In the genomic region with DNA sequence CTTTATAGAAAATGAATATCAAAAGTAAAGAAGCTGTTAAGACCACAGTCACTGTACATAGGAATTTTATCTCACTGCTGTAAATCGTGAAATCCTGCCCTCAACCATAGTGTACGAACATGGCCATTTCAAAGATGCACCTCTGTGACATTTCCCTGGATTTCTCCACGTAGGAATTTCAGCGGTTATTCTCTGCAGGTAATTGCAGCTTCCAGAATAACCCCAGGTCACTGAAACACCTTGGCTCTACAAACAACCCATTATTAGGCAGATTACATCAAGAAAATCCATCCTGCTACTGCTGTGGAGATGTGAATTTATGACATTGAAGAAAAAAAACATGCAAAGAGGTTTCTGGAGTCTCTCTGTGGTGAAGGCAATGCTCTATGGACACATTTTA, we compare ENCODE assay signal across 22 cellular contexts.
DNase-seq lines count a peak whose midpoint lies in the region; ATAC-seq and TF ChIP-seq lines count a peak whose summit lies in the region.
"Had no signal": no experiment of that assay in that cellular context is flagged by ENCODE, and none has a peak within 500 bp of the region (broad histone marks: within the 10 kb centered on the region; RNA-seq: fewer than 3 reads in every experiment).

No MANE protein-coding gene starts in this region.

- no peak overlapping the region for H3K4me3 Mint-ChIP-seq in MCF 10A (ENCODE audit: unreplicated experiment)
- H3K4me3 Mint-ChIP-seq: CD4-positive, CD25-positive, alpha-beta regulatory T cell; CD8-positive, alpha-beta memory T cell had no signal

- H3K36me3 ChIP-seq in BLaER1 treated with 17β-estradiol and CSF1 and Interleukin-3, amounts not matched to agents 10 nM and 100 nM = peaks cover 0 to 30% (median 11%) of the 10 kb centered on the region in 11 experiments; a peak in 7 of 22 replicates
- H3K36me3 ChIP-seq in Loucy (ENCODE audit: insufficient read depth, low read length) (no peaks in the 10 kb centered on the region), OCI-LY7 (ENCODE audit: insufficient read depth, low read length) (no peaks in the 10 kb centered on the region), neural cell (ENCODE audit: insufficient read depth, low read length) (no peaks in the 10 kb centered on the region), suprapubic skin (no peaks in the 10 kb centered on the region)
- H3K36me3 ChIP-seq: BE2C had no signal

- H3K4me1 ChIP-seq in BLaER1 treated with 17β-estradiol and CSF1 and Interleukin-3, amounts not matched to agents 10 nM and 100 nM = peaks cover 6 to 63% (median 37%) of the 10 kb centered on the region in 10 experiments; a peak in 19 of 20 replicates
- peaks cover 29% of the 10 kb centered on the region for H3K4me1 ChIP-seq in Loucy (ENCODE audit: insufficient read depth, low read length, poor library complexity, severe bottlenecking)
- peaks cover 12% of the 10 kb centered on the region for H3K4me1 ChIP-seq in OCI-LY7 (ENCODE audit: insufficient read depth, low read length, poor library complexity, severe bottlenecking)
- no peaks in the 10 kb centered on the region for H3K4me1 ChIP-seq in suprapubic skin
- H3K4me1 ChIP-seq: BE2C had no signal

- H3F3A ChIP-seq in Loucy (ENCODE audit: low read depth) = peaks cover 12% of the 10 kb centered on the region
- H3F3A ChIP-seq in neural cell (ENCODE audit: insufficient read depth, low read length, poor library complexity, severe bottlenecking) = no peaks in the 10 kb centered on the region

- POLR2A ChIA-PET in OCI-LY7 (lab: Charles Lee) = interaction anchor here (0.6 to 3.7 kb wide), 10 partner anchors 8 to 1853 kb away, joined by 3 to 21 read pairs (median 4); no protein-coding TSS in a partner anchor
- POLR2A ChIA-PET in MCF 10A (lab: Yijun Ruan, JAX) = no interaction called here

- CTCF ChIA-PET in OCI-LY7 (lab: Charles Lee; ENCODE audit: unreplicated experiment) = interaction anchor here (0.8 kb wide), 1 partner anchor 12 kb away, joined by 3 read pairs; no protein-coding TSS in a partner anchor
- CTCF ChIA-PET in MCF 10A (lab: Yijun Ruan, JAX) = interaction anchor here (0.7 to 1.0 kb wide), 3 partner anchors 20 to 110 kb away, joined by 3 to 5 read pairs (median 3); no protein-coding TSS in a partner anchor

- H3K36me3 Mint-ChIP-seq in MCF 10A (ENCODE audit: insufficient read depth, unreplicated experiment) = no peaks in the 10 kb centered on the region
- H3K36me3 Mint-ChIP-seq: CD14-positive monocyte; CD4-positive, alpha-beta memory T cell; CD4-positive, CD25-positive, alpha-beta regulatory T cell; CD8-positive, alpha-beta memory T cell had no signal

- H3K9me2 ChIP-seq in Loucy (replicated peaks; ENCODE audit: low read depth, low read length) (no peaks in the 10 kb centered on the region), OCI-LY7 (ENCODE audit: insufficient read depth, low read length) (no peaks in the 10 kb centered on the region), neural cell (ENCODE audit: insufficient read depth, low read length) (no peaks in the 10 kb centered on the region)

- DNase-seq in OCI-LY7 (ENCODE audit: low spot score) (no peak), caudate nucleus (lab: John Stamatoyannopoulos, UW) (no peak), suprapubic skin (ENCODE audit: low spot score in 2 of 2) (no peak), MCF 10A (ENCODE audit: unreplicated experiment) (no peak)
- DNase-seq: 8988T; ACHN; BE2C; C1 segment of cervical spinal cord; CD4-positive, alpha-beta memory T cell; CD4-positive, CD25-positive, alpha-beta regulatory T cell; CD8-positive, alpha-beta memory T cell; COR-L47; DMS 273 treated with DMSO at 0.1 percent for 48 hours; DMS153; DMS53; DMS79; GF-D8 had no signal

- TF ChIP-seq POLR2A in suprapubic skin (IDR thresholded peaks at IDR 0.05) = no peak

- 67% methylated on average over 4 of the region's 4 CpGs for WGBS in suprapubic skin

- H3K79me2 ChIP-seq in Loucy (ENCODE audit: insufficient read depth, low read length) (no peaks in the 10 kb centered on the region), OCI-LY7 (ENCODE audit: insufficient read depth, low read depth, low read length) (no peaks in the 10 kb centered on the region), neural cell (replicated peaks; ENCODE audit: insufficient read depth, low read length) (no peaks in the 10 kb centered on the region)

- H3K9ac ChIP-seq in BLaER1 treated with 17β-estradiol and CSF1 and Interleukin-3, amounts not matched to agents 10 nM and 100 nM = peak overlapping the region in 7 of 11 experiments; percentile 55 to 75 (median 71); a peak in 11 of 22 replicates
- H3K9ac ChIP-seq in Loucy (ENCODE audit: low read depth, low read length, poor library complexity, severe bottlenecking) = peak overlapping the region; percentile 40
- H3K9ac ChIP-seq in neural cell (ENCODE audit: low read length) = no peak overlapping the region

- H3K9me3 ChIP-seq in BLaER1 treated with 17β-estradiol and CSF1 and Interleukin-3, amounts not matched to agents 10 nM and 100 nM (replicated peaks in 1 of 11) = peaks cover 34 to 78% (median 60%) of the 10 kb centered on the region in 11 experiments
- no peaks in the 10 kb centered on the region; the same call in 1 of the 2 replicates for H3K9me3 ChIP-seq in Loucy (ENCODE audit: insufficient read depth, low read depth, low read length)
- H3K9me3 ChIP-seq in OCI-LY7 (ENCODE audit: low read length) = peaks cover 5% of the 10 kb centered on the region; the same call in 1 of the 2 replicates
- H3K9me3 ChIP-seq in neural cell (ENCODE audit: low read length) = no peaks in the 10 kb centered on the region
- no peaks in the 10 kb centered on the region for H3K9me3 ChIP-seq in suprapubic skin
- H3K9me3 ChIP-seq: BE2C had no signal

- ATAC-seq in HG03097 (IDR thresholded peaks at IDR 0.05; ENCODE audit: low FRiP score, unreplicated experiment) = no peak

- H4K20me1 ChIP-seq in BLaER1 treated with 17β-estradiol and CSF1 and Interleukin-3, amounts not matched to agents 10 nM and 100 nM = no peaks in the 10 kb centered on the region
- H4K20me1 ChIP-seq in Loucy (ENCODE audit: insufficient read depth, low read length, poor library complexity, severe bottlenecking) (no peaks in the 10 kb centered on the region), OCI-LY7 (ENCODE audit: insufficient read depth, low read length) (no peaks in the 10 kb centered on the region), neural cell (ENCODE audit: insufficient read depth) (no peaks in the 10 kb centered on the region)

- H2AFZ ChIP-seq in Loucy (ENCODE audit: low read length) (no peak overlapping the region; the same call in 1 of the 2 replicates), OCI-LY7 (ENCODE audit: low read length) (peak overlapping the region; percentile 99; the same call in 1 of the 2 replicates), neural cell (ENCODE audit: low read depth, low read length) (no peak overlapping the region)

- intact Hi-C loops in OCI-LY7 (cut with micrococcal nuclease; ENCODE audit: unreplicated experiment) = no loop called here
- intact Hi-C loops in MCF 10A (cut with micrococcal nuclease) = no loop called here

- TF ChIP-seq EP300 in neural cell (conservative IDR thresholded peaks at IDR 0.05; ENCODE audit: poor library complexity, severe bottlenecking) (no peak), suprapubic skin (IDR thresholded peaks at IDR 0.05) (no peak)

- peaks cover 21% of the 10 kb centered on the region for H3K27me3 Mint-ChIP-seq in MCF 10A (ENCODE audit: insufficient read depth, unreplicated experiment)

- no peaks in the 10 kb centered on the region for H3K4me1 Mint-ChIP-seq in MCF 10A (ENCODE audit: insufficient read depth, unreplicated experiment)

- H3K4me3 ChIP-seq in BLaER1 treated with 17β-estradiol and CSF1 and Interleukin-3, amounts not matched to agents 10 nM and 100 nM = peak overlapping the region in 1 of 10 experiments; percentile 33; a peak in 2 of 20 replicates
- H3K4me3 ChIP-seq in Loucy (ENCODE audit: low read length, poor library complexity, severe bottlenecking) = no peak overlapping the region
- no peak overlapping the region for H3K4me3 ChIP-seq in OCI-LY7 (ENCODE audit: low read depth, low read length, poor library complexity, severe bottlenecking)
- no peak overlapping the region for H3K4me3 ChIP-seq in neural cell (ENCODE audit: low read length)
- H3K4me3 ChIP-seq in suprapubic skin = no peak overlapping the region

- TF ChIP-seq CTCF in Loucy (conservative IDR thresholded peaks at IDR 0.05; ENCODE audit: low read length) = no peak
- TF ChIP-seq CTCF in OCI-LY7 (conservative IDR thresholded peaks at IDR 0.05; ENCODE audit: low read length) = no peak
- no peak for TF ChIP-seq CTCF in neural cell (IDR thresholded peaks at IDR 0.05; ENCODE audit: poor library complexity, severe bottlenecking)
- TF ChIP-seq CTCF in suprapubic skin (IDR thresholded peaks at IDR 0.05) = no peak
- no peak for TF ChIP-seq CTCF in MCF 10A (IDR thresholded peaks at IDR 0.05; ENCODE audit: unreplicated experiment)

- no peak overlapping the region for H3K27ac Mint-ChIP-seq in MCF 10A (ENCODE audit: low read depth, unreplicated experiment)
- H3K27ac Mint-ChIP-seq: CD14-positive monocyte; CD4-positive, alpha-beta memory T cell had no signal

- peak overlapping the region in 6 of 11 experiments; percentile 51 to 69 (median 64); a peak in 7 of 22 replicates for H3K4me2 ChIP-seq in BLaER1 treated with 17β-estradiol and CSF1 and Interleukin-3, amounts not matched to agents 10 nM and 100 nM
- H3K4me2 ChIP-seq in Loucy (ENCODE audit: low read depth, low read length, poor library complexity, severe bottlenecking) (peak overlapping the region; percentile 67), OCI-LY7 (ENCODE audit: low read length) (no peak overlapping the region), neural cell (ENCODE audit: low read length) (no peak overlapping the region)

- no peaks in the 10 kb centered on the region for H3K27me3 ChIP-seq in BLaER1 treated with 17β-estradiol and CSF1 and Interleukin-3, amounts not matched to agents 10 nM and 100 nM
- H3K27me3 ChIP-seq in Loucy (ENCODE audit: insufficient read depth, low read length, poor library complexity, severe bottlenecking) (no peaks in the 10 kb centered on the region), neural cell (ENCODE audit: insufficient read depth, low read depth, low read length) (no peaks in the 10 kb centered on the region), suprapubic skin (peaks cover 3% of the 10 kb centered on the region)
- H3K27me3 ChIP-seq: BE2C had no signal

- no peak for TF ChIP-seq RAD21 in neural cell (conservative IDR thresholded peaks at IDR 0.05)

- no peaks in the 10 kb centered on the region for H3K9me3 Mint-ChIP-seq in MCF 10A (ENCODE audit: unreplicated experiment)

- peak overlapping the region in 9 of 11 experiments; percentile 44 to 96 (median 88); a peak in 16 of 22 replicates for H3K27ac ChIP-seq in BLaER1 treated with 17β-estradiol and CSF1 and Interleukin-3, amounts not matched to agents 10 nM and 100 nM
- no peak overlapping the region for H3K27ac ChIP-seq in OCI-LY7 (ENCODE audit: low read depth, low read length, poor library complexity, severe bottlenecking)
- H3K27ac ChIP-seq in neural cell (ENCODE audit: low read length) = no peak overlapping the region
- H3K27ac ChIP-seq in caudate nucleus (ENCODE audit: low read depth, low read length) = no peak overlapping the region
- H3K27ac ChIP-seq in suprapubic skin = no peak overlapping the region

- no TSS peak for BruUV-seq in OCI-LY7 (replicated peaks; lab: Mats Ljungman, UMichigan)
- no TSS peak for BruUV-seq in MCF 10A (replicated peaks; lab: Mats Ljungman, UMichigan)

TF ChIP-seq in neural cell, 6 proteins besides CTCF, POLR2A, EP300 and RAD21 (continues in another document):
- TF ChIP-seq POLR2AphosphoS5 (IDR thresholded peaks at IDR 0.05) = peak; percentile 68

Comparison
In these comparisons a context has a peak if more than half of its experiments do, and no peak if none do; other contexts are left out.
1. H3K27ac ChIP-seq: peak in BLaER1 treated with 17β-estradiol and CSF1 and Interleukin-3, amounts not matched to agents 10 nM and 100 nM (9 of 11); none in OCI-LY7 (single experiment), neural cell (single experiment), caudate nucleus (single experiment) and suprapubic skin (single experiment).
2. H3K4me2 ChIP-seq: peak in BLaER1 treated with 17β-estradiol and CSF1 and Interleukin-3, amounts not matched to agents 10 nM and 100 nM (6 of 11) and Loucy (single experiment); none in OCI-LY7 (single experiment) and neural cell (single experiment).